In genomic region chr7:19610194-19610943, GRCh38 we compare ENCODE assay signal across 16 cellular contexts.
A peak's percentile ranks its signal among the peaks of the same experiment; 100 is the strongest.
DNase-seq lines count a peak whose midpoint lies in the region; ATAC-seq, FAIRE-seq and TF ChIP-seq lines count a peak whose summit lies in the region.
"Had no signal": no experiment of that assay in that cellular context is flagged by ENCODE, and none has a peak within 500 bp of the region (broad histone marks: within the 10 kb centered on the region; RNA-seq: fewer than 3 reads in every experiment).

No MANE protein-coding gene starts in this region.

- TF ChIP-seq CTCF in A549 (IDR thresholded peaks at IDR 0.05) (no peak), fibroblast of the aortic adventitia (IDR thresholded peaks at IDR 0.05; ENCODE audit: insufficient read depth, low read length) (no peak), D721Med (IDR thresholded peaks at IDR 0.05; ENCODE audit: insufficient read depth, missing control alignments) (no peak)

- TF ChIP-seq POLR2A in A549 (IDR thresholded peaks at IDR 0.05; ENCODE audit: low read length) (no peak), GM12891 (IDR thresholded peaks at IDR 0.05; ENCODE audit: low read depth, low read length) (no peak)

- TF ChIP-seq EP300 in A549 (IDR thresholded peaks at IDR 0.05): no peak

- no peak overlapping the region for H3K4me2 ChIP-seq in A549
- H3K4me2 ChIP-seq: BLaER1 treated with 17β-estradiol and CSF1 and Interleukin-3, amounts not matched to agents 10 nM and 100 nM had no signal

- no peak for TF ChIP-seq RAD21 in A549 (conservative IDR thresholded peaks at IDR 0.05 in 1 of 2, IDR thresholded peaks at IDR 0.05 in 1 of 2)

- no peaks in the 10 kb centered on the region for H3K36me3 Mint-ChIP-seq in activated naive CD4-positive, alpha-beta T cell treated with anti-CD3 and anti-CD28 coated beads, Interleukin-2, amount 50 U/mL, for 24 hours
- H3K36me3 Mint-ChIP-seq: CD4-positive, CD25-positive, alpha-beta regulatory T cell had no signal

- no peak for DNase-seq in activated naive CD4-positive, alpha-beta T cell treated with anti-CD3 and anti-CD28 coated beads, Interleukin-2, amount 50 U/mL, for 16 hours
- DNase-seq in A549 (ENCODE audit: low read depth in 1 of 2, low spot score in 1 of 2): no peak
- peak; percentile 86 for DNase-seq in NCI-H226
- peak; percentile 1 for DNase-seq in fibroblast of the aortic adventitia (ENCODE audit: low read depth)
- no peak for DNase-seq in D721Med (ENCODE audit: insufficient read length, low spot score)
- DNase-seq in GM12891 (ENCODE audit: insufficient read length, low spot score): no peak
- no peak for DNase-seq in OCI-M2 (lab: John Stamatoyannopoulos, UW; ENCODE audit: unreplicated experiment)
- DNase-seq: 8988T; ACHN; CD4-positive, CD25-positive, alpha-beta regulatory T cell; DMS 273 treated with DMSO at 0.1 percent for 48 hours; GM23248; H7 had no signal

- H3K4me1 Mint-ChIP-seq in activated naive CD4-positive, alpha-beta T cell treated with anti-CD3 and anti-CD28 coated beads, Interleukin-2, amount 50 U/mL, for 24 hours: no peaks in the 10 kb centered on the region
- H3K4me1 Mint-ChIP-seq: CD4-positive, CD25-positive, alpha-beta regulatory T cell had no signal

- POLR2A ChIA-PET in A549 (lab: Yijun Ruan, JAX): no interaction called here

- H3K4me3 ChIP-seq in A549 (no peak overlapping the region), fibroblast of the aortic adventitia (ENCODE audit: low read depth, low read length) (no peak overlapping the region)
- H3K4me3 ChIP-seq: BLaER1 treated with 17β-estradiol and CSF1 and Interleukin-3, amounts not matched to agents 10 nM and 100 nM; GM12878; GM23248 had no signal

- no peak overlapping the region for H3K27ac ChIP-seq in A549
- H3K27ac ChIP-seq: BLaER1 treated with 17β-estradiol and CSF1 and Interleukin-3, amounts not matched to agents 10 nM and 100 nM; GM23248 had no signal

- H3K27ac Mint-ChIP-seq in activated naive CD4-positive, alpha-beta T cell treated with anti-CD3 and anti-CD28 coated beads, Interleukin-2, amount 50 U/mL, for 24 hours: peak overlapping the region; percentile 19
- H3K27ac Mint-ChIP-seq: CD4-positive, CD25-positive, alpha-beta regulatory T cell had no signal

- no peaks in the 10 kb centered on the region for H3K4me1 ChIP-seq in A549
- H3K4me1 ChIP-seq: BLaER1 treated with 17β-estradiol and CSF1 and Interleukin-3, amounts not matched to agents 10 nM and 100 nM had no signal

- no peak for FAIRE-seq in A549 (lab: Jason Lieb, UNC)
- no peak for FAIRE-seq in D721Med (lab: Jason Lieb, UNC)
- FAIRE-seq in GM12891 (lab: Jason Lieb, UNC): no peak
- FAIRE-seq: GM12878 had no signal

- H3K9me3 ChIP-seq in A549: no peaks in the 10 kb centered on the region

- CTCF ChIA-PET in A549 (lab: Yijun Ruan, JAX): no interaction called here

- ATAC-seq in A549: no peak
- ATAC-seq: GM12878 had no signal

- no peaks in the 10 kb centered on the region for H3K27me3 Mint-ChIP-seq in activated naive CD4-positive, alpha-beta T cell treated with anti-CD3 and anti-CD28 coated beads, Interleukin-2, amount 50 U/mL, for 24 hours
- H3K27me3 Mint-ChIP-seq: CD4-positive, CD25-positive, alpha-beta regulatory T cell had no signal

- no peaks in the 10 kb centered on the region for H3K9me3 Mint-ChIP-seq in activated naive CD4-positive, alpha-beta T cell treated with anti-CD3 and anti-CD28 coated beads, Interleukin-2, amount 50 U/mL, for 24 hours

- no peak overlapping the region for H3K4me3 Mint-ChIP-seq in activated naive CD4-positive, alpha-beta T cell treated with anti-CD3 and anti-CD28 coated beads, Interleukin-2, amount 50 U/mL, for 24 hours

TF ChIP-seq in A549, 52 proteins besides CTCF, POLR2A, EP300 and RAD21:
- no peak for TF ChIP-seq POLR2AphosphoS2 (conservative IDR thresholded peaks at IDR 0.05; ENCODE audit: low read length)
- peak; percentile 9 for TF ChIP-seq MAFK (IDR thresholded peaks at IDR 0.05; ENCODE audit: partially characterized antibody)
- no peak for TF ChIP-seq MAX (IDR thresholded peaks at IDR 0.05)
- no peak for TF ChIP-seq GATA3 (IDR thresholded peaks at IDR 0.05; ENCODE audit: borderline replicate concordance)
- TF ChIP-seq FOXS1 (CRISPR knock-in tag; IDR thresholded peaks at IDR 0.05): no peak
- TF ChIP-seq ZFP36 (IDR thresholded peaks at IDR 0.05; ENCODE audit: borderline replicate concordance, partially characterized antibody): no peak
- no peak for TF ChIP-seq ZC3H11A (IDR thresholded peaks at IDR 0.05)
- no peak for TF ChIP-seq EHMT2 (IDR thresholded peaks at IDR 0.05; ENCODE audit: low read depth)
- no peak for TF ChIP-seq JUNB (IDR thresholded peaks at IDR 0.05)
TF ChIP-seq in A549: peak in this region for 1.

TF ChIP-seq in GM12891, 5 proteins besides CTCF, POLR2A, EP300 and RAD21:
- TF ChIP-seq TAF1 (IDR thresholded peaks at IDR 0.05; ENCODE audit: low read depth, low read length) (no peak), SPI1 (IDR thresholded peaks at IDR 0.05; ENCODE audit: low read depth, low read length) (no peak), POU2F2 (IDR thresholded peaks at IDR 0.05; ENCODE audit: low read depth, low read length) (no peak), POLR2AphosphoS5 (IDR thresholded peaks at IDR 0.05; ENCODE audit: low read depth, low read length) (no peak), PAX5 (IDR thresholded peaks at IDR 0.05; ENCODE audit: insufficient read depth, low read length, severe bottlenecking) (no peak)
TF ChIP-seq in GM12891: peak in this region for 0.

Comparison
In these comparisons a context has a peak if more than half of its experiments do, and no peak if none do; other contexts are left out.
1. DNase-seq: peak in NCI-H226 (single experiment) and fibroblast of the aortic adventitia (single experiment); none in activated naive CD4-positive, alpha-beta T cell treated with anti-CD3 and anti-CD28 coated beads, Interleukin-2, amount 50 U/mL, for 16 hours (single experiment), A549 (0 of 2), D721Med (single experiment), GM12891 (single experiment) and OCI-M2 (single experiment).